14 cellular contexts compared by ENCODE assay signal in genomic region chr9:129289131-129289731, GRCh38.
A peak's percentile ranks its signal among the peaks of the same experiment; 100 is the strongest.
DNase-seq lines count a peak whose midpoint lies in the region; ATAC-seq and TF ChIP-seq lines count a peak whose summit lies in the region.
"Had no signal": no experiment of that assay in that cellular context is flagged by ENCODE, and none has a peak within 500 bp of the region (broad histone marks: within the 10 kb centered on the region; RNA-seq: fewer than 3 reads in every experiment).

No MANE protein-coding gene starts in this region.

- H3K27me3 ChIP-seq in right atrium auricular region (no peaks in the 10 kb centered on the region), left ventricle myocardium inferior (ENCODE audit: low read depth) (no peaks in the 10 kb centered on the region), upper lobe of left lung (no peaks in the 10 kb centered on the region), thyroid gland (no peaks in the 10 kb centered on the region), PC-3 (ENCODE audit: low read length) (no peaks in the 10 kb centered on the region)

- BruUV-seq in PC-3 (replicated peaks; lab: Mats Ljungman, UMichigan), result no TSS peak

- no peaks in the 10 kb centered on the region for H3K79me2 ChIP-seq in PC-3 (ENCODE audit: low read length)

- intact Hi-C loops in left ventricle myocardium inferior (cut with micrococcal nuclease), result no loop called here
- intact Hi-C loops in thyroid gland (cut with DNase I), result no loop called here
- intact Hi-C loops in PC-3 (cut with micrococcal nuclease), result no loop called here

- no peak for TF ChIP-seq EP300 in upper lobe of left lung (IDR thresholded peaks at IDR 0.05)

- no peak overlapping the region for H3K9ac ChIP-seq in PC-3 (ENCODE audit: low read length)

- no peaks in the 10 kb centered on the region for H3K36me3 Mint-ChIP-seq in WTC11

- H3K27me3 Mint-ChIP-seq in WTC11 (ENCODE audit: low read depth), result no peaks in the 10 kb centered on the region

- DNase-seq in right atrium auricular region (ENCODE audit: low spot score) (peak; percentile 30), left ventricle myocardium inferior (no peak), WTC11 (ENCODE audit: low spot score) (no peak), mesenteric fat pad (ENCODE audit: low spot score) (peak; percentile 78), upper lobe of left lung (peak; percentile 10 to 47), NCI-H1436 (lab: John Stamatoyannopoulos, UW) (no peak), thyroid gland (no peak), PC-3 (no peak)
- DNase-seq: NCI-H2029, occipital lobe, SJCRH30, trophoblast cell had no signal

- no peak for ATAC-seq in WTC11
- peak in 1 of 2 donors; percentile 23 for ATAC-seq in upper lobe of left lung (ENCODE audit: low FRiP score in 2 of 2)
- no peak for ATAC-seq in PC-3

- no peak overlapping the region for H3K4me3 Mint-ChIP-seq in WTC11
- H3K4me3 Mint-ChIP-seq: dendritic cell treated with granulocyte-macrophage colony-stimulating factor and Interleukin-4, amounts not matched to agents 40 ng/mL and 50 ng/mL, for 4 days had no signal

- H3K4me1 ChIP-seq in right atrium auricular region (no peaks in the 10 kb centered on the region), left ventricle myocardium inferior (no peaks in the 10 kb centered on the region), upper lobe of left lung (peaks cover 0 to 8% (median 5%) of the 10 kb centered on the region in 4 donors), thyroid gland (no peaks in the 10 kb centered on the region), PC-3 (ENCODE audit: insufficient read depth, low read length) (no peaks in the 10 kb centered on the region)
- H3K4me1 ChIP-seq: HAP-1, SJCRH30 had no signal

- H3K27ac Mint-ChIP-seq in WTC11, result peak overlapping the region; percentile 14; the same call in 1 of the 2 replicates
- H3K27ac Mint-ChIP-seq: dendritic cell treated with granulocyte-macrophage colony-stimulating factor and Interleukin-4, amounts not matched to agents 40 ng/mL and 50 ng/mL, for 4 days had no signal

- no peaks in the 10 kb centered on the region for H3K9me3 ChIP-seq in right atrium auricular region
- peaks cover under 1% of the 10 kb centered on the region for H3K9me3 ChIP-seq in left ventricle myocardium inferior (replicated peaks)
- H3K9me3 ChIP-seq in upper lobe of left lung, result no peaks in the 10 kb centered on the region
- H3K9me3 ChIP-seq in thyroid gland, result no peaks in the 10 kb centered on the region
- H3K9me3 ChIP-seq in PC-3 (ENCODE audit: low read length), result no peaks in the 10 kb centered on the region
- H3K9me3 ChIP-seq: HAP-1, SJCRH30 had no signal

- H3K27ac ChIP-seq in right atrium auricular region (no peak overlapping the region), left ventricle myocardium inferior (replicated peaks) (no peak overlapping the region), upper lobe of left lung (no peak overlapping the region), thyroid gland (no peak overlapping the region), PC-3 (ENCODE audit: low read length) (no peak overlapping the region)
- H3K27ac ChIP-seq: SJCRH30 had no signal

- POLR2A ChIA-PET in WTC11 (lab: Charles Lee), result no interaction called here
- POLR2A ChIA-PET in PC-3 (lab: Charles Lee; ENCODE audit: unreplicated experiment), result no interaction called here

- TF ChIP-seq POLR2A in upper lobe of left lung (IDR thresholded peaks at IDR 0.05), result no peak
- no peak for TF ChIP-seq POLR2A in thyroid gland (IDR thresholded peaks at IDR 0.05)

- no peak overlapping the region for H3K4me2 ChIP-seq in PC-3 (ENCODE audit: low read length)

- no peaks in the 10 kb centered on the region for H3F3A ChIP-seq in PC-3 (ENCODE audit: low read length, unreplicated experiment)

- CTCF ChIA-PET in WTC11 (lab: Charles Lee), result no interaction called here
- CTCF ChIA-PET in PC-3 (lab: Charles Lee), result no interaction called here

- 89 to 91% methylated on average over 13 of the region's 13 CpGs for WGBS in upper lobe of left lung, 2 donors
- 84 to 85% methylated on average over 12 to 13 of the region's 13 CpGs for WGBS in thyroid gland, 2 donors

- H3K9me3 Mint-ChIP-seq in WTC11, result no peaks in the 10 kb centered on the region
- H3K9me3 Mint-ChIP-seq: dendritic cell treated with granulocyte-macrophage colony-stimulating factor and Interleukin-4, amounts not matched to agents 40 ng/mL and 50 ng/mL, for 4 days had no signal

- H3K4me3 ChIP-seq in right atrium auricular region (no peak overlapping the region), left ventricle myocardium inferior (no peak overlapping the region), upper lobe of left lung (no peak overlapping the region), thyroid gland (replicated peaks in 1 of 3) (no peak overlapping the region), PC-3 (ENCODE audit: low read length) (no peak overlapping the region)
- H3K4me3 ChIP-seq: HAP-1, SJCRH30 had no signal

- no peaks in the 10 kb centered on the region for H3K9me2 ChIP-seq in PC-3 (replicated peaks; ENCODE audit: low read length)

- peaks cover 22% of the 10 kb centered on the region for H3K4me1 Mint-ChIP-seq in WTC11

- no peak overlapping the region for H2AFZ ChIP-seq in PC-3 (ENCODE audit: low read length)

- TF ChIP-seq CTCF in right atrium auricular region (IDR thresholded peaks at IDR 0.05), result no peak
- no peak for TF ChIP-seq CTCF in left ventricle myocardium inferior (IDR thresholded peaks at IDR 0.05; ENCODE audit: borderline replicate concordance)
- TF ChIP-seq CTCF in WTC11 (IDR thresholded peaks at IDR 0.05), result no peak
- no peak for TF ChIP-seq CTCF in upper lobe of left lung (IDR thresholded peaks at IDR 0.05)
- no peak for TF ChIP-seq CTCF in thyroid gland (IDR thresholded peaks at IDR 0.05)
- no peak for TF ChIP-seq CTCF in PC-3 (conservative IDR thresholded peaks at IDR 0.05; ENCODE audit: low read depth, low read length)

- H3K36me3 ChIP-seq in right atrium auricular region (no peaks in the 10 kb centered on the region), left ventricle myocardium inferior (no peaks in the 10 kb centered on the region), upper lobe of left lung (peaks cover 0 to 4% (median 0%) of the 10 kb centered on the region in 4 donors), thyroid gland (no peaks in the 10 kb centered on the region), PC-3 (ENCODE audit: low read depth, low read length) (no peaks in the 10 kb centered on the region)
- H3K36me3 ChIP-seq: HAP-1, SJCRH30 had no signal

- H4K20me1 ChIP-seq in PC-3 (ENCODE audit: low read length), result no peaks in the 10 kb centered on the region

TF ChIP-seq in WTC11, 78 proteins besides CTCF, POLR2A, EP300 and RAD21:
- TF ChIP-seq ETV6 (CRISPR knock-in tag; IDR thresholded peaks at IDR 0.05), result no peak
- no peak for TF ChIP-seq ZNF138 (CRISPR knock-in tag; conservative IDR thresholded peaks at IDR 0.05)

Comparison
In these comparisons a context has a peak if more than half of its experiments do, and no peak if none do; other contexts are left out.
1. DNase-seq: peak in right atrium auricular region (single experiment), mesenteric fat pad (single experiment) and upper lobe of left lung (2 of 2); none in left ventricle myocardium inferior (single experiment), WTC11 (single experiment), NCI-H1436 (single experiment), thyroid gland (0 of 2) and PC-3 (single experiment).